In the genomic region with DNA sequence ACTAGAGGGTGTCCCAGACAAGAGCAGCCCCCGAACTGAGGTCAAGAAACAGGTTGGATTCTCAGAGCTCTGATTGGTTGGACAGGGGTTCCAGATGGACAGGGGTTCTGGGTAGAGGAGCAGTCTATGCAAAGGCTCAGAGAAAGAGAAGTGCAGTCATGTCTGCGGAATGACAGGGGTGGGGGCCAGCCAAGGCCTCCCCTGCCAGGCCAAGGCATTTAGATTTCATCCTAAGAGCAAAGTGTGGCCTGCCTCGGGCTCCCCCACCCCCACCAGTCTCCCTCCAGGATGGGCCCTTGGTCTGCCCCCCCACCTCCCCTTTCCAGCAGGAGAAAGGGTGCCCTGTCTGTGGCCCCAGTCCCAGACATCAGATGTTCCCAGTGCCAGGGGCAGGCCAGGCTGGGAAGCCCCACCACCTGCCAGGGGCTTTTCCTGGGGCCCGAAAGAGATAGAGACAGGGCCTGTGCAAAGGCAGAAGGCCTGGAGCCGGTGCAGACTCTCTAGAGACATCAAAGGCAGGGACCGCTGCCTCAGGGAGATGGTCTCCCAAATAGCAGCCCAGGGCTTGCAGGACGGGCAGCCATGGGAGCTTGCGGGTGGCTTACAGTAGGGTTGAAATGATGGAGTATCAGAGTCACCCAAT, we compare ENCODE assay signal across 22 cellular contexts. TPM values are rescaled to one million over a fixed set of nuclear protein-coding genes. Genes with fewer than 3 reads are reported as not detected.
DNase-seq lines count a peak whose midpoint lies in the region; ATAC-seq, FAIRE-seq and TF ChIP-seq lines count a peak whose summit lies in the region.
"Had no signal": no experiment of that assay in that cellular context is flagged by ENCODE, and none has a peak within 500 bp of the region (broad histone marks: within the 10 kb centered on the region; RNA-seq: fewer than 3 reads in every experiment).

No MANE protein-coding gene starts in this region.

- no peak overlapping the region for H3K27ac ChIP-seq in osteoblast (ENCODE audit: low read depth, low read length)
- no peak overlapping the region for H3K27ac ChIP-seq in CD4-positive, alpha-beta T cell (ENCODE audit: low read depth, low read length)
- H3K27ac ChIP-seq: neutrophil, SJSA1 had no signal

- no peaks in the 10 kb centered on the region for H3K79me2 ChIP-seq in osteoblast (ENCODE audit: insufficient read depth, low read length)

- H3K36me3 ChIP-seq in BE2C (no peaks in the 10 kb centered on the region), osteoblast (ENCODE audit: insufficient read depth, low read length) (no peaks in the 10 kb centered on the region)
- H3K36me3 ChIP-seq: neutrophil, SJSA1, vagina had no signal

- H3K27ac Mint-ChIP-seq in CD4-positive, alpha-beta T cell = no peak overlapping the region
- no peak overlapping the region for H3K27ac Mint-ChIP-seq in T-helper 2 cell treated with Interferon-gamma antibody and Interleukin-4, amounts not matched to agents 5 μg/mL and 100 μg/mL, for 36 hours
- H3K27ac Mint-ChIP-seq: activated CD4-positive, alpha-beta T cell treated with anti-CD3 and anti-CD28 coated beads for 36 hours; stimulated activated naive CD8-positive, alpha-beta T cell treated with anti-CD3 and anti-CD28 coated beads, Interleukin-15, Interleukin-2, amounts not matched to agents 100 ng/mL and 50 ng/mL, for 24 hours had no signal

- H3K4me3 ChIP-seq in BE2C (ENCODE audit: low read depth, low read length) (no peak overlapping the region), choroid plexus epithelial cell (ENCODE audit: low read depth, low read length) (no peak overlapping the region), osteoblast (ENCODE audit: insufficient read depth, low read length) (no peak overlapping the region)
- H3K4me3 ChIP-seq: SJSA1, vagina had no signal

- POLR2A ChIA-PET in CD4-positive, alpha-beta T cell (lab: Charles Lee) = no interaction called here

- no peak overlapping the region for H2AFZ ChIP-seq in osteoblast (ENCODE audit: low read length)

- H3K9me3 ChIP-seq in BE2C (no peaks in the 10 kb centered on the region), osteoblast (ENCODE audit: low read depth, low read length) (no peaks in the 10 kb centered on the region)
- no peaks in the 10 kb centered on the region for H3K9me3 ChIP-seq in CD4-positive, alpha-beta T cell (ENCODE audit: control insufficient read depth, low read length)
- H3K9me3 ChIP-seq: neutrophil, SJSA1, vagina had no signal

- H3K4me1 ChIP-seq in BE2C (no peaks in the 10 kb centered on the region), osteoblast (ENCODE audit: insufficient read depth, low read length) (peaks cover 12% of the 10 kb centered on the region)

- TF ChIP-seq POLR2A in GM12892 (IDR thresholded peaks at IDR 0.05; ENCODE audit: low read depth, low read length) (no peak), erythroblast (IDR thresholded peaks at IDR 0.05; ENCODE audit: low read length) (no peak)

- TF ChIP-seq CTCF in BE2C (IDR thresholded peaks at IDR 0.05; ENCODE audit: low read depth, low read length) (no peak), choroid plexus epithelial cell (conservative IDR thresholded peaks at IDR 0.05; ENCODE audit: low read depth, low read length) (peak; percentile 30), osteoblast (IDR thresholded peaks at IDR 0.05; ENCODE audit: extremely low read depth, low read depth, low read length) (no peak)
- TF ChIP-seq CTCF in CD4-positive, alpha-beta T cell (IDR thresholded peaks at IDR 0.05) = no peak

- no peaks in the 10 kb centered on the region for H3K36me3 Mint-ChIP-seq in CD4-positive, alpha-beta T cell (ENCODE audit: low read depth)
- H3K36me3 Mint-ChIP-seq in T-helper 2 cell treated with Interferon-gamma antibody and Interleukin-4, amounts not matched to agents 5 μg/mL and 100 μg/mL, for 36 hours (ENCODE audit: low read depth) = no peaks in the 10 kb centered on the region

- no peaks in the 10 kb centered on the region for H3K9me3 Mint-ChIP-seq in CD4-positive, alpha-beta T cell
- no peaks in the 10 kb centered on the region for H3K9me3 Mint-ChIP-seq in T-helper 2 cell treated with Interferon-gamma antibody and Interleukin-4, amounts not matched to agents 5 μg/mL and 100 μg/mL, for 36 hours
- H3K9me3 Mint-ChIP-seq: stimulated activated naive CD8-positive, alpha-beta T cell treated with anti-CD3 and anti-CD28 coated beads, Interleukin-15, Interleukin-2, amounts not matched to agents 100 ng/mL and 50 ng/mL, for 24 hours had no signal

- no peaks in the 10 kb centered on the region for H3K27me3 ChIP-seq in BE2C
- H3K27me3 ChIP-seq in osteoblast (ENCODE audit: insufficient read depth, low read length) = no peaks in the 10 kb centered on the region
- H3K27me3 ChIP-seq in CD4-positive, alpha-beta T cell (ENCODE audit: control insufficient read depth, insufficient read depth, low read length) = no peaks in the 10 kb centered on the region
- H3K27me3 ChIP-seq: neutrophil, SJSA1, vagina had no signal

- H4K20me1 ChIP-seq in osteoblast (ENCODE audit: insufficient read depth, low read length) = no peaks in the 10 kb centered on the region

- no peaks in the 10 kb centered on the region for H3K4me1 Mint-ChIP-seq in CD4-positive, alpha-beta T cell (ENCODE audit: low read depth)
- peaks cover 3% of the 10 kb centered on the region for H3K4me1 Mint-ChIP-seq in T-helper 2 cell treated with Interferon-gamma antibody and Interleukin-4, amounts not matched to agents 5 μg/mL and 100 μg/mL, for 36 hours (ENCODE audit: low read depth)
- H3K4me1 Mint-ChIP-seq: activated CD4-positive, alpha-beta T cell treated with anti-CD3 and anti-CD28 coated beads for 36 hours had no signal

- H3K4me2 ChIP-seq in osteoblast (ENCODE audit: insufficient read depth, low read length) = no peak overlapping the region

- H3K4me3 Mint-ChIP-seq in CD4-positive, alpha-beta T cell = no peak overlapping the region
- no peak overlapping the region for H3K4me3 Mint-ChIP-seq in T-helper 2 cell treated with Interferon-gamma antibody and Interleukin-4, amounts not matched to agents 5 μg/mL and 100 μg/mL, for 36 hours
- H3K4me3 Mint-ChIP-seq: activated CD4-positive, alpha-beta T cell treated with anti-CD3 and anti-CD28 coated beads for 36 hours; stimulated activated naive CD8-positive, alpha-beta T cell treated with anti-CD3 and anti-CD28 coated beads, Interleukin-15, Interleukin-2, amounts not matched to agents 100 ng/mL and 50 ng/mL, for 24 hours had no signal

- intact Hi-C loops in CD4-positive, alpha-beta T cell (cut with DNase I, micrococcal nuclease) = loop anchor here in 1 of 2 experiments (10.0 kb wide), 1 partner anchor 334 kb away; no protein-coding TSS in a partner anchor

- CTCF ChIA-PET in CD4-positive, alpha-beta T cell (lab: Charles Lee) = no interaction called here

- no peak for ATAC-seq in CD4-positive, alpha-beta T cell (ENCODE audit: poor library complexity)

- DNase-seq in BE2C (peak; percentile 7), GM12892 (ENCODE audit: insufficient read length) (peak; percentile 10), choroid plexus epithelial cell (ENCODE audit: low read depth) (no peak), osteoblast (ENCODE audit: insufficient read length, low spot score, missing footprints) (peak; percentile 82), erythroblast (lab: John Stamatoyannopoulos, UW) (no peak), CD1c-positive myeloid dendritic cell (ENCODE audit: extremely low spot score) (no peak)
- no peak for DNase-seq in CD4-positive, alpha-beta T cell
- DNase-seq in T-helper 2 cell treated with Interferon-gamma antibody and Interleukin-4, amounts not matched to agents 5 μg/mL and 100 μg/mL, for 36 hours (ENCODE audit: low spot score) = no peak
- DNase-seq: activated CD4-positive, alpha-beta T cell treated with anti-CD3 and anti-CD28 coated beads for 36 hours; activated CD8-positive, alpha-beta memory T cell treated with anti-CD3 and anti-CD28 coated beads, Interleukin-2, amount 50 U/mL, for 48 hours; aorta; DMS153; foreskin fibroblast; left colon; NCI-H1092; NCI-H69; OCI-M1 had no signal

- no peak for FAIRE-seq in GM12892 (lab: Jason Lieb, UNC)
- FAIRE-seq: endometrium had no signal

- H3K27me3 Mint-ChIP-seq in CD4-positive, alpha-beta T cell = no peaks in the 10 kb centered on the region
- no peaks in the 10 kb centered on the region for H3K27me3 Mint-ChIP-seq in T-helper 2 cell treated with Interferon-gamma antibody and Interleukin-4, amounts not matched to agents 5 μg/mL and 100 μg/mL, for 36 hours (ENCODE audit: low read depth)
- H3K27me3 Mint-ChIP-seq: activated CD4-positive, alpha-beta T cell treated with anti-CD3 and anti-CD28 coated beads for 36 hours; stimulated activated naive CD8-positive, alpha-beta T cell treated with anti-CD3 and anti-CD28 coated beads, Interleukin-15, Interleukin-2, amounts not matched to agents 100 ng/mL and 50 ng/mL, for 24 hours had no signal

RNA-seq across cellular contexts. Expression of gene SUSD2, which starts 9.4 kb away (rescaled TPM):
- polyA plus RNA-seq in BE2C (2012; ENCODE audit: insufficient read depth, insufficient read length, low read depth) = 1.6 TPM
- polyA plus RNA-seq in GM12892 (2012; ENCODE audit: missing spikeins) = not detected
- 0.72 and 2.4 TPM in 2 replicates for total RNA-seq in osteoblast
- 1 to 10 TPM in 1 of 2 experiments, under 1 TPM in 1; 0.80 to 1.5 TPM for total RNA-seq in CD4-positive, alpha-beta T cell

RNA-seq across cellular contexts. Expression of gene GGT5, which starts 54.2 kb away (rescaled TPM):
- 0.94 TPM for polyA plus RNA-seq in BE2C (2012; ENCODE audit: insufficient read depth, insufficient read length, low read depth)
- polyA plus RNA-seq in GM12892 (2012; ENCODE audit: missing spikeins) = not detected
- total RNA-seq in osteoblast = 7.2 and 16.2 TPM in 2 replicates
- total RNA-seq in CD4-positive, alpha-beta T cell = not detected

Comparison
In these comparisons a context has a peak if more than half of its experiments do, and no peak if none do; other contexts are left out.
1. DNase-seq: peak in BE2C (single experiment), GM12892 (single experiment) and osteoblast (single experiment); none in choroid plexus epithelial cell (single experiment), erythroblast (0 of 2), CD4-positive, alpha-beta T cell (0 of 10), T-helper 2 cell treated with Interferon-gamma antibody and Interleukin-4, amounts not matched to agents 5 μg/mL and 100 μg/mL, for 36 hours (single experiment) and CD1c-positive myeloid dendritic cell (single experiment).